In the genomic region with DNA sequence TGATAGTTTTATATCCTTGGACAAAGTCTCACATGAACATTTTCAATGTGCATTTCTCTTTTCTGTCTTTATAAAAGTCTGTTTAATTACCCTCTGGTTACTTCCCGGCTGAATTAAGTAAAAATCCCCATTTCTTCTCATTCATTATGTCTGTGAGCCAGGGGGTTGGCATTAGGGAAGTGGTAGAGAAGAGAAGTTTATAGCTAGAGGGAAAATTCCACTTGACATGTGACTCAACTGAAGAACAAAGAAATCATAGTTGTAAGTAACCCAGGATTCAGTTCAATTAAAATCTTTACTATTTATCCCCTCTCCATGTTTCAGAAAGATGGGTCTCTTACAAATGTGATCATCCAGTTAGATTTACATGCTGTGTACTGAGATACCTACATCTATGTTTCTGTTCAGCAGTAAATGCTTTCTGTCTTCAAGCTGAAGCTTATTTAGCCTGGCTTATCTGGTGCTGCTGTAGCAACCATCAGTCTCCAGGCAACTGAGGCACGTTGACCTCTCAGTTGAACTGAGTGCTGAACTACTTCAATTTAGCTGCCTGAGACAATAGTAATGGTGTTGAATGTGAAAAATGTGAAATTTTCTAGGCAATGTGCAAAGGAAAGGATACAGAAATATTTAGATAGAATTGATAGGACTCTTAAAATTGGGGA, we compare ENCODE assay signal across 16 cellular contexts.
DNase-seq lines count a peak whose midpoint lies in the region; ATAC-seq, FAIRE-seq and TF ChIP-seq lines count a peak whose summit lies in the region.
"Had no signal": no experiment of that assay in that cellular context is flagged by ENCODE, and none has a peak within 500 bp of the region (broad histone marks: within the 10 kb centered on the region; RNA-seq: fewer than 3 reads in every experiment).

No MANE protein-coding gene starts in this region.

- DNase-seq in GM18507 (ENCODE audit: extremely low spot score, insufficient read length, low read depth) = no peak
- peak; percentile 41 for DNase-seq in PC-3
- DNase-seq in endodermal cell = no peak
- peak; percentile 32 for DNase-seq in pons (ENCODE audit: low spot score)
- no peak for DNase-seq in activated CD8-positive, alpha-beta T cell treated with anti-CD3 and anti-CD28 coated beads for 36 hours
- no peak for DNase-seq in NCI-H1694 treated with DMSO at 0.1 percent for 48 hours (lab: John Stamatoyannopoulos, UW)
- no peak for DNase-seq in stimulated activated CD4-positive, alpha-beta T cell treated with anti-CD3 and anti-CD28 coated beads, Interleukin-15, amount 100 ng/mL, for 24 hours
- DNase-seq: activated CD4-positive, alpha-beta T cell treated with anti-CD3 and anti-CD28 coated beads, Interleukin-2, amount 10 ng/mL, durations not matched to agents 7 days and 5 days; anterior cingulate cortex; effector memory CD4-positive, alpha-beta T cell; left colon; NCI-H2171; small intestine; T-cell had no signal

- peaks cover 49% of the 10 kb centered on the region for H3K36me3 Mint-ChIP-seq in endodermal cell (ENCODE audit: low read depth)
- peaks cover 29% of the 10 kb centered on the region for H3K36me3 Mint-ChIP-seq in activated CD8-positive, alpha-beta T cell treated with anti-CD3 and anti-CD28 coated beads for 36 hours (ENCODE audit: low read depth)

- H3K27ac ChIP-seq in PC-3 (ENCODE audit: low read length) (no peak overlapping the region), endodermal cell (ENCODE audit: low read depth, low read length) (peak overlapping the region; percentile 61)
- H3K27ac ChIP-seq: KMS-11 had no signal

- H3K4me3 ChIP-seq in PC-3 (ENCODE audit: low read length) (no peak overlapping the region), endodermal cell (ENCODE audit: low read length) (no peak overlapping the region)

- no peaks in the 10 kb centered on the region for H3K27me3 Mint-ChIP-seq in endodermal cell (ENCODE audit: insufficient read depth)
- H3K27me3 Mint-ChIP-seq in activated CD8-positive, alpha-beta T cell treated with anti-CD3 and anti-CD28 coated beads for 36 hours = no peaks in the 10 kb centered on the region
- H3K27me3 Mint-ChIP-seq: activated CD4-positive, alpha-beta T cell treated with anti-CD3 and anti-CD28 coated beads, Interleukin-2, amount 10 ng/mL, durations not matched to agents 7 days and 5 days; T-cell had no signal

- CTCF ChIA-PET in PC-3 (lab: Charles Lee) = interaction anchor here (0.6 kb wide), 1 partner anchor 219 kb away, joined by 3 read pairs; no protein-coding TSS in a partner anchor
- CTCF ChIA-PET in activated CD8-positive, alpha-beta T cell treated with anti-CD3 and anti-CD28 coated beads for 36 hours (lab: Charles Lee) = interaction anchor here (2.0 kb wide), 1 partner anchor 9 kb away, joined by 4 read pairs; no protein-coding TSS in a partner anchor

- H3K4me2 ChIP-seq in PC-3 (ENCODE audit: low read length) = peak overlapping the region; percentile 8; the same call in 1 of the 2 replicates
- H3K4me2 ChIP-seq: KMS-11 had no signal

- no TSS peak for BruUV-seq in PC-3 (replicated peaks; lab: Mats Ljungman, UMichigan)

- no peak overlapping the region for H3K4me3 Mint-ChIP-seq in endodermal cell
- no peak overlapping the region for H3K4me3 Mint-ChIP-seq in activated CD8-positive, alpha-beta T cell treated with anti-CD3 and anti-CD28 coated beads for 36 hours
- H3K4me3 Mint-ChIP-seq: activated CD4-positive, alpha-beta T cell treated with anti-CD3 and anti-CD28 coated beads, Interleukin-2, amount 10 ng/mL, durations not matched to agents 7 days and 5 days; activated T-helper 1 cell treated with anti-CD3 and anti-CD28 coated beads, Interleukin-12 subunit alpha, Interleukin-12 subunit beta, Interleukin-2, Interleukin-4 antibody, amounts not matched to agents 30 ng/mL and 10 ng/mL and 1 ng/mL, durations not matched to agents 14 hours and 24 hours and 36 hours; T-cell had no signal

- FAIRE-seq in GM18507 (lab: Jason Lieb, UNC) = peak; percentile 15
- FAIRE-seq: small intestine had no signal

- peaks cover 10% of the 10 kb centered on the region for H3K4me1 Mint-ChIP-seq in endodermal cell
- peaks cover 10% of the 10 kb centered on the region for H3K4me1 Mint-ChIP-seq in activated CD8-positive, alpha-beta T cell treated with anti-CD3 and anti-CD28 coated beads for 36 hours (ENCODE audit: low read depth)

- H3K27ac Mint-ChIP-seq in endodermal cell = no peak overlapping the region
- H3K27ac Mint-ChIP-seq in activated CD8-positive, alpha-beta T cell treated with anti-CD3 and anti-CD28 coated beads for 36 hours = no peak overlapping the region
- H3K27ac Mint-ChIP-seq: activated CD4-positive, alpha-beta T cell treated with anti-CD3 and anti-CD28 coated beads, Interleukin-2, amount 10 ng/mL, durations not matched to agents 7 days and 5 days; activated T-helper 1 cell treated with anti-CD3 and anti-CD28 coated beads, Interleukin-12 subunit alpha, Interleukin-12 subunit beta, Interleukin-2, Interleukin-4 antibody, amounts not matched to agents 30 ng/mL and 10 ng/mL and 1 ng/mL, durations not matched to agents 14 hours and 24 hours and 36 hours; T-cell had no signal

- no peaks in the 10 kb centered on the region for H3K27me3 ChIP-seq in PC-3 (ENCODE audit: low read length)
- H3K27me3 ChIP-seq in endodermal cell (ENCODE audit: control insufficient read depth, insufficient read depth, low read length, poor library complexity, severe bottlenecking) = no peaks in the 10 kb centered on the region

- H2AFZ ChIP-seq in PC-3 (ENCODE audit: low read length) = no peak overlapping the region

- H3K9ac ChIP-seq in PC-3 (ENCODE audit: low read length) = no peak overlapping the region
- no peak overlapping the region for H3K9ac ChIP-seq in endodermal cell (ENCODE audit: extremely low read depth, low read length, poor library complexity, severe bottlenecking)
- H3K9ac ChIP-seq: KMS-11 had no signal

- H3K36me3 ChIP-seq in PC-3 (ENCODE audit: low read depth, low read length) = no peaks in the 10 kb centered on the region
- H3K36me3 ChIP-seq in endodermal cell (ENCODE audit: control insufficient read depth, insufficient read depth, low read length) = peaks cover 58% of the 10 kb centered on the region

- H3K9me3 ChIP-seq in PC-3 (ENCODE audit: low read length) (no peaks in the 10 kb centered on the region), endodermal cell (ENCODE audit: control insufficient read depth, low read length) (no peaks in the 10 kb centered on the region)

- 75 to 87% methylated on average over 1 of the region's 2 CpGs for WGBS in endodermal cell (ENCODE audit: insufficient coverage in 1 of 2, insufficient read length in 1 of 2), 2 experiments

- no peaks in the 10 kb centered on the region for H3K79me2 ChIP-seq in PC-3 (ENCODE audit: low read length)

- H3F3A ChIP-seq in PC-3 (ENCODE audit: low read length, unreplicated experiment) = no peaks in the 10 kb centered on the region

- H3K4me1 ChIP-seq in PC-3 (ENCODE audit: insufficient read depth, low read length) (peaks cover 11% of the 10 kb centered on the region), endodermal cell (ENCODE audit: control insufficient read depth, insufficient read depth, low read length) (peaks cover 4% of the 10 kb centered on the region)

- H4K20me1 ChIP-seq in PC-3 (ENCODE audit: low read length) = no peaks in the 10 kb centered on the region

- intact Hi-C loops in PC-3 (cut with micrococcal nuclease) = no loop called here
- intact Hi-C loops in activated CD8-positive, alpha-beta T cell treated with anti-CD3 and anti-CD28 coated beads for 36 hours (cut with micrococcal nuclease) = no loop called here

- H3K9me2 ChIP-seq in PC-3 (replicated peaks; ENCODE audit: low read length) = no peaks in the 10 kb centered on the region

- POLR2A ChIA-PET in PC-3 (lab: Charles Lee; ENCODE audit: unreplicated experiment) = interaction anchor here (0.6 kb wide), 1 partner anchor 16 kb away, joined by 3 read pairs; no protein-coding TSS in a partner anchor
- POLR2A ChIA-PET in activated CD8-positive, alpha-beta T cell treated with anti-CD3 and anti-CD28 coated beads for 36 hours (lab: Charles Lee) = no interaction called here

- no peaks in the 10 kb centered on the region for H3K9me3 Mint-ChIP-seq in endodermal cell
- H3K9me3 Mint-ChIP-seq in activated CD8-positive, alpha-beta T cell treated with anti-CD3 and anti-CD28 coated beads for 36 hours = no peaks in the 10 kb centered on the region
- H3K9me3 Mint-ChIP-seq: activated CD4-positive, alpha-beta T cell treated with anti-CD3 and anti-CD28 coated beads, Interleukin-2, amount 10 ng/mL, durations not matched to agents 7 days and 5 days; activated T-helper 1 cell treated with anti-CD3 and anti-CD28 coated beads, Interleukin-12 subunit alpha, Interleukin-12 subunit beta, Interleukin-2, Interleukin-4 antibody, amounts not matched to agents 30 ng/mL and 10 ng/mL and 1 ng/mL, durations not matched to agents 14 hours and 24 hours and 36 hours; T-cell had no signal

- ATAC-seq in PC-3 = peak; percentile 76
- no peak for ATAC-seq in activated CD8-positive, alpha-beta T cell treated with anti-CD3 and anti-CD28 coated beads for 36 hours
- ATAC-seq: left colon, T-cell had no signal

- no peak for TF ChIP-seq CTCF in PC-3 (conservative IDR thresholded peaks at IDR 0.05; ENCODE audit: low read depth, low read length)
- no peak for TF ChIP-seq CTCF in endodermal cell (conservative IDR thresholded peaks at IDR 0.05)
- TF ChIP-seq CTCF in activated CD8-positive, alpha-beta T cell treated with anti-CD3 and anti-CD28 coated beads for 36 hours (IDR thresholded peaks at IDR 0.05) = no peak

Comparison
In these comparisons a context has a peak if more than half of its experiments do, and no peak if none do; other contexts are left out.
1. DNase-seq: peak in PC-3 (single experiment) and pons (single experiment); none in GM18507 (single experiment), endodermal cell (single experiment), activated CD8-positive, alpha-beta T cell treated with anti-CD3 and anti-CD28 coated beads for 36 hours (single experiment), NCI-H1694 treated with DMSO at 0.1 percent for 48 hours (single experiment) and stimulated activated CD4-positive, alpha-beta T cell treated with anti-CD3 and anti-CD28 coated beads, Interleukin-15, amount 100 ng/mL, for 24 hours (single experiment).